Comparison of ENCODE assay signal across 15 cellular contexts in genomic region chr11:125020342-125020741, GRCh38.
"Had no signal": no experiment of that assay in that cellular context is flagged by ENCODE, and none has a peak within 500 bp of the region (broad histone marks: within the 10 kb centered on the region; RNA-seq: fewer than 3 reads in every experiment).

No MANE protein-coding gene starts in this region.

- H3K4me1 ChIP-seq: gastrocnemius medialis, heart right ventricle, suprapubic skin, thyroid gland had no signal

- H3K27me3 ChIP-seq: gastrocnemius medialis, heart right ventricle, neutrophil, suprapubic skin, thyroid gland had no signal

- DNase-seq: effector memory CD4-positive, alpha-beta T cell; gastrocnemius medialis; heart right ventricle; hypothalamus; kidney glomerular epithelial cell; mucosa of descending colon; naive thymus-derived CD8-positive, alpha-beta T cell; right cardiac atrium; stimulated activated CD4-positive, alpha-beta T cell treated with anti-CD3 and anti-CD28 coated beads, Interleukin-2, amount 100 ng/mL, for 48 hours; stimulated activated naive CD4-positive, alpha-beta T cell treated with Interleukin-2 at 50 U/mL for 16 hours; thyroid gland had no signal

- H3K27ac ChIP-seq: gastrocnemius medialis, heart right ventricle, neutrophil, suprapubic skin, thyroid gland had no signal

- H3K4me3 ChIP-seq: gastrocnemius medialis, heart right ventricle, mucosa of descending colon, smooth muscle cell, suprapubic skin, thyroid gland had no signal

- ATAC-seq: esophagus mucosa; gastrocnemius medialis; heart right ventricle; mucosa of descending colon; naive thymus-derived CD8-positive, alpha-beta T cell; right cardiac atrium had no signal

- H3K36me3 ChIP-seq: gastrocnemius medialis, heart right ventricle, neutrophil, suprapubic skin, thyroid gland had no signal

- H3K9me3 ChIP-seq: gastrocnemius medialis, mucosa of descending colon, neutrophil, suprapubic skin, thyroid gland had no signal
